ENCODE assay signal across 11 cellular contexts in genomic region chr1:182303778-182304177, GRCh38.
DNase-seq lines count a peak whose midpoint lies in the region; ATAC-seq and TF ChIP-seq lines count a peak whose summit lies in the region.
"Had no signal": no experiment of that assay in that cellular context is flagged by ENCODE, and none has a peak within 500 bp of the region (broad histone marks: within the 10 kb centered on the region; RNA-seq: fewer than 3 reads in every experiment).

No MANE protein-coding gene starts in this region.

- ATAC-seq in HG02623 (IDR thresholded peaks at IDR 0.05; ENCODE audit: unreplicated experiment) (peak; percentile 72), HG03469 (IDR thresholded peaks at IDR 0.05; ENCODE audit: unreplicated experiment) (no peak), omental fat pad (ENCODE audit: low FRiP score) (no peak)
- ATAC-seq: A549 had no signal

- no peak for TF ChIP-seq CTCF in omental fat pad (IDR thresholded peaks at IDR 0.05)

- DNase-seq in NCI-H2171 treated with DMSO at 0.1 percent for 48 hours (lab: John Stamatoyannopoulos, UW) = peak; percentile 35
- DNase-seq in NCI-H2171 (lab: John Stamatoyannopoulos, UW) = no peak
- DNase-seq in NCI-H1105 treated with DMSO at 0.1 percent for 48 hours (lab: John Stamatoyannopoulos, UW) = peak; percentile 75
- peak; percentile 60 for DNase-seq in superior temporal gyrus (ENCODE audit: extremely low spot score)
- no peak for DNase-seq in omental fat pad (ENCODE audit: low spot score)
- DNase-seq in NAMALWA (ENCODE audit: low spot score) = no peak
- DNase-seq: activated CD4-positive, alpha-beta T cell treated with anti-CD3 and anti-CD28 coated beads, Interleukin-2, amount 50 U/mL, for 48 hours; amygdala had no signal

Comparison
In these comparisons a context has a peak if more than half of its experiments do, and no peak if none do; other contexts are left out.
1. DNase-seq: peak in NCI-H2171 treated with DMSO at 0.1 percent for 48 hours (single experiment), NCI-H1105 treated with DMSO at 0.1 percent for 48 hours (single experiment) and superior temporal gyrus (single experiment); none in NCI-H2171 (single experiment), omental fat pad (single experiment) and NAMALWA (single experiment).